ENCODE assay signal across 17 cellular contexts in the genomic region with DNA sequence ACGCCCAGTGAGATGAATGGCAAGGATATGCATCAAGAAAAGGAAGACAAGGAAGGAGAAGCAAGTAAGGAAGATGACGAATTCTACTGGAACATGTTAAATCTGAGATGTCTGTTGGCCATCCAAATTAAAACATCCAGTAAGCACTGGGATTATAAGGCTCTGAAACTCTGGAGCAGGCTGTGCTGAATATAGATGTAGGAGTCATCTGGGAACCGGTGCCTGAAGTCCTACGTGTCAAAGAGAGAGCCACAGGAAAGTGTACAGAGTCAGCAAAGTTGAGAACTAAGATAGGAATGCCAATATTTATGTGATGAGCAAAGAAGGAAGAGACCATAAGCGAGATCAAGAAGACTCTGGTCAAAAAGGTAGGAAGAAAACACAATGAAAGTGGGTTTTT. TPM values are rescaled to one million over a fixed set of nuclear protein-coding genes. Genes with fewer than 3 reads are reported as not detected.
A peak's percentile ranks its signal among the peaks of the same experiment; 100 is the strongest.
DNase-seq lines count a peak whose midpoint lies in the region; ATAC-seq and TF ChIP-seq lines count a peak whose summit lies in the region.
"Had no signal": no experiment of that assay in that cellular context is flagged by ENCODE, and none has a peak within 500 bp of the region (broad histone marks: within the 10 kb centered on the region; RNA-seq: fewer than 3 reads in every experiment).

No MANE protein-coding gene starts in this region.

- no peaks in the 10 kb centered on the region for H4K20me1 ChIP-seq in PC-3 (ENCODE audit: low read length)

- no peak overlapping the region for H3K27ac ChIP-seq in right cardiac atrium (ENCODE audit: low read length)
- peak overlapping the region; percentile 19 for H3K27ac ChIP-seq in stomach smooth muscle (ENCODE audit: low read length)
- no peak overlapping the region for H3K27ac ChIP-seq in PC-3 (ENCODE audit: low read length)
- H3K27ac ChIP-seq: 22Rv1, skin epidermis, thyroid gland had no signal

- no peaks in the 10 kb centered on the region for H3K9me2 ChIP-seq in PC-3 (replicated peaks; ENCODE audit: low read length)

- H3K36me3 ChIP-seq in stomach smooth muscle (ENCODE audit: control insufficient read depth in 2 of 2, insufficient read depth in 2 of 2, low read length in 2 of 2) (no peaks in the 10 kb centered on the region), PC-3 (ENCODE audit: low read depth, low read length) (peaks cover 13% of the 10 kb centered on the region; the same call in 1 of the 2 replicates)
- H3K36me3 ChIP-seq: thyroid gland had no signal

- no TSS peak for BruUV-seq in PC-3 (replicated peaks; lab: Mats Ljungman, UMichigan)

- H3K36me3 Mint-ChIP-seq in activated naive CD4-positive, alpha-beta T cell treated with anti-CD3 and anti-CD28 coated beads, Interleukin-2, amount 50 U/mL, for 72 hours = no peaks in the 10 kb centered on the region

- H3K9me3 ChIP-seq in right cardiac atrium (ENCODE audit: control insufficient read depth, low read length) (no peaks in the 10 kb centered on the region), stomach smooth muscle (ENCODE audit: control insufficient read depth in 2 of 2, low read length in 2 of 2) (no peaks in the 10 kb centered on the region), PC-3 (ENCODE audit: low read length) (no peaks in the 10 kb centered on the region)
- H3K9me3 ChIP-seq: mucosa of descending colon, thyroid gland had no signal

- H3K9ac ChIP-seq in stomach smooth muscle (ENCODE audit: low read length in 2 of 2) (no peak overlapping the region), PC-3 (ENCODE audit: low read length) (no peak overlapping the region)

- H3F3A ChIP-seq in PC-3 (ENCODE audit: low read length, unreplicated experiment) = no peaks in the 10 kb centered on the region

- H3K4me1 ChIP-seq in right cardiac atrium (ENCODE audit: control insufficient read depth, insufficient read depth, low read length) = peaks cover 1% of the 10 kb centered on the region
- no peaks in the 10 kb centered on the region for H3K4me1 ChIP-seq in stomach smooth muscle (ENCODE audit: control insufficient read depth, insufficient read depth, low read length)
- no peaks in the 10 kb centered on the region for H3K4me1 ChIP-seq in PC-3 (ENCODE audit: insufficient read depth, low read length)

- H3K4me3 ChIP-seq in right cardiac atrium (ENCODE audit: low read length) (no peak overlapping the region), stomach smooth muscle (ENCODE audit: low read length in 2 of 2) (peak overlapping the region in 1 of 2 donors; percentile 9), PC-3 (ENCODE audit: low read length) (no peak overlapping the region)
- H3K4me3 ChIP-seq: mucosa of descending colon, skin epidermis, thyroid gland had no signal

- 84% methylated on average over 5 of the region's 5 CpGs for WGBS in right cardiac atrium

- DNase-seq in NCI-H82 (lab: John Stamatoyannopoulos, UW) (peak; percentile 50), NCI-H82 treated with DMSO at 0.1 percent for 48 hours (lab: John Stamatoyannopoulos, UW; ENCODE audit: unreplicated experiment) (no peak), astrocyte of the hippocampus (ENCODE audit: low read depth, low spot score) (peak; percentile 26), right cardiac atrium (no peak), PC-3 (no peak)
- DNase-seq in activated naive CD4-positive, alpha-beta T cell treated with anti-CD3 and anti-CD28 coated beads, Interleukin-2, amount 50 U/mL, for 72 hours (ENCODE audit: low spot score in 2 of 2) = no peak
- no peak for DNase-seq in activated effector memory CD4-positive, alpha-beta T cell treated with anti-CD3 and anti-CD28 coated beads, Interleukin-2, amount 50 U/mL, for 16 hours
- DNase-seq: activated naive CD8-positive, alpha-beta T cell treated with anti-CD3 and anti-CD28 coated beads, Interleukin-2, amount 10 ng/mL, durations not matched to agents 7 days and 5 days; effector memory CD8-positive, alpha-beta T cell; mucosa of descending colon; NCI-H774; stimulated activated CD4-positive, alpha-beta T cell treated with anti-CD3 and anti-CD28 coated beads, Interleukin-4, amount 100 ng/mL, for 4 hours had no signal

- ATAC-seq in right cardiac atrium (peak; percentile 44 to 65), PC-3 (no peak)
- ATAC-seq in activated naive CD4-positive, alpha-beta T cell treated with anti-CD3 and anti-CD28 coated beads, Interleukin-2, amount 50 U/mL, for 72 hours = no peak
- ATAC-seq: effector memory CD8-positive, alpha-beta T cell; mucosa of descending colon; WTC11 had no signal

- no peak overlapping the region for H2AFZ ChIP-seq in PC-3 (ENCODE audit: low read length)

- no peak overlapping the region for H3K27ac Mint-ChIP-seq in activated naive CD4-positive, alpha-beta T cell treated with anti-CD3 and anti-CD28 coated beads, Interleukin-2, amount 50 U/mL, for 72 hours
- H3K27ac Mint-ChIP-seq: activated naive CD8-positive, alpha-beta T cell treated with anti-CD3 and anti-CD28 coated beads, Interleukin-2, amount 10 ng/mL, durations not matched to agents 7 days and 5 days; WTC11 had no signal

- intact Hi-C loops in right cardiac atrium (cut with DNase I) = loop anchor here in 1 of 4 donors (5.0 to 10.0 kb wide), 2 partner anchors 112 to 330 kb away; no protein-coding TSS in a partner anchor
- intact Hi-C loops in PC-3 (cut with micrococcal nuclease) = loop anchor here (5.0 kb wide), 1 partner anchor 642 kb away; no protein-coding TSS in a partner anchor

- no peak overlapping the region for H3K4me2 ChIP-seq in PC-3 (ENCODE audit: low read length)

- CTCF ChIA-PET in PC-3 (lab: Charles Lee) = no interaction called here

- TF ChIP-seq CTCF in PC-3 (conservative IDR thresholded peaks at IDR 0.05; ENCODE audit: low read depth, low read length) = no peak

- no peaks in the 10 kb centered on the region for H3K9me3 Mint-ChIP-seq in activated naive CD4-positive, alpha-beta T cell treated with anti-CD3 and anti-CD28 coated beads, Interleukin-2, amount 50 U/mL, for 72 hours
- H3K9me3 Mint-ChIP-seq: activated naive CD8-positive, alpha-beta T cell treated with anti-CD3 and anti-CD28 coated beads, Interleukin-2, amount 10 ng/mL, durations not matched to agents 7 days and 5 days; effector memory CD8-positive, alpha-beta T cell; WTC11 had no signal

- POLR2A ChIA-PET in PC-3 (lab: Charles Lee; ENCODE audit: unreplicated experiment) = no interaction called here

- H3K27me3 ChIP-seq in right cardiac atrium (ENCODE audit: control insufficient read depth, insufficient read depth) = no peaks in the 10 kb centered on the region
- no peaks in the 10 kb centered on the region for H3K27me3 ChIP-seq in stomach smooth muscle (ENCODE audit: control insufficient read depth in 1 of 2, insufficient read depth in 2 of 2, low read length in 2 of 2)
- no peaks in the 10 kb centered on the region for H3K27me3 ChIP-seq in PC-3 (ENCODE audit: low read length)
- H3K27me3 ChIP-seq: thyroid gland had no signal

- H3K79me2 ChIP-seq in PC-3 (ENCODE audit: low read length) = no peaks in the 10 kb centered on the region

RNA-seq across cellular contexts. Expression of gene EEF1AKMT1, which starts 51.0 kb away (rescaled TPM):
- total RNA-seq in right cardiac atrium = 10 to 100 TPM; 12.4 to 14.8 (median 13.4) TPM
- polyA plus RNA-seq in right cardiac atrium = 13.0 TPM
- 6.2 and 10.6 TPM in 2 replicates for total RNA-seq in PC-3 (2014; rRNA removed)
- 10 to 100 TPM in 1 of 2 donors, 1 to 10 TPM in 1; 8.5 to 19.1 TPM for total RNA-seq in activated naive CD4-positive, alpha-beta T cell treated with anti-CD3 and anti-CD28 coated beads, Interleukin-2, amount 50 U/mL, for 72 hours

Comparison
In these comparisons a context has a peak if more than half of its experiments do, and no peak if none do; other contexts are left out.
1. DNase-seq: peak in NCI-H82 (single experiment) and astrocyte of the hippocampus (single experiment); none in NCI-H82 treated with DMSO at 0.1 percent for 48 hours (single experiment), right cardiac atrium (0 of 3), PC-3 (single experiment), activated naive CD4-positive, alpha-beta T cell treated with anti-CD3 and anti-CD28 coated beads, Interleukin-2, amount 50 U/mL, for 72 hours (0 of 2) and activated effector memory CD4-positive, alpha-beta T cell treated with anti-CD3 and anti-CD28 coated beads, Interleukin-2, amount 50 U/mL, for 16 hours (single experiment).
2. ATAC-seq: peak in right cardiac atrium (2 of 2); none in PC-3 (single experiment) and activated naive CD4-positive, alpha-beta T cell treated with anti-CD3 and anti-CD28 coated beads, Interleukin-2, amount 50 U/mL, for 72 hours (0 of 2).